Comparison of ENCODE assay signal across 8 cellular contexts in the genomic region with DNA sequence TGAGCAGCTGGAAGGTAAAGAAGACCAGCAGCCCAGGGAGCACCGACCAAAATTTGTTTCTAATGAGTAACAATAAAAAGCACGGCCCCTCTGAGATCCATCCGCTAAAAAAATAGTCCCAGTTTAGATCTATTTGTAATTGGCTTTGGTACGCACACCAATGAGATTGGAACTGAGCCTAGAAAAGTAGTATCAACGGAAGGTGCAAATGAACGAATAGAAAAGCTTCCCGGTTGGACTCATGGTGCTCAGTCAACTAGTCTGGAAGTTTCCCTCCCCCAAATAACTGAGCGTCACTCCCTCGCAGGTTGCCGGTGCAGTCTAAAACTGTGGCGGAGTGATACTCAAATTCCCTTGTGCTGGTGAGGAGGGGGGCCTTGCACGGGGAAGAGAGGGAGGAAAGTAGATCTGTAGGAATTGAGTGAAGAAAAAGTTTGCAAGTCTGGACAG. TPM values are rescaled to one million over a fixed set of nuclear protein-coding genes. Genes with fewer than 3 reads are reported as not detected.
DNase-seq lines count a peak whose midpoint lies in the region; ATAC-seq and TF ChIP-seq lines count a peak whose summit lies in the region.

A gene (plus strand): TSS at position 405 of the 450 bp plus-strand sequence. CDS start 288 bp downstream, outside the sequence.

- H3K9ac ChIP-seq in smooth muscle cell (ENCODE audit: low read depth): peak within 1 kb of the TSS; percentile 83

- H4K20me1 ChIP-seq in smooth muscle cell (ENCODE audit: low read depth): no peaks in the 10 kb centered on the region

- peaks cover 63% of the 10 kb centered on the region for H3K79me2 ChIP-seq in smooth muscle cell (ENCODE audit: low read depth)

- no peaks in the 10 kb centered on the region for H3K9me3 ChIP-seq in smooth muscle cell (replicated peaks; ENCODE audit: low read depth)

- H3K36me3 ChIP-seq in smooth muscle cell (ENCODE audit: low read depth): no peaks in the 10 kb centered on the region

- H3K27ac ChIP-seq in smooth muscle cell (ENCODE audit: low read depth): peak within 1 kb of the TSS; percentile 84

- no peaks in the 10 kb centered on the region for H3K27me3 ChIP-seq in smooth muscle cell (ENCODE audit: low read depth)

- peak within 1 kb of the TSS; percentile 72 for H3K4me3 ChIP-seq in choroid plexus epithelial cell (ENCODE audit: low read depth, low read length)
- H3K4me3 ChIP-seq in smooth muscle cell: peak within 1 kb of the TSS; percentile 73

- DNase-seq in activated T-cell treated with anti-CD3 and anti-CD28 coated beads for 24 hours (ENCODE audit: low read depth) (peak; percentile 0), NCI-H748 (lab: John Stamatoyannopoulos, UW; ENCODE audit: unreplicated experiment) (peak; percentile 91), choroid plexus epithelial cell (ENCODE audit: low read depth) (peak; percentile 93), islet precursor cell (peak; percentile 89), smooth muscle cell (lab: John Stamatoyannopoulos, UW; ENCODE audit: unreplicated experiment) (peak; percentile 1), T-helper 1 cell (no peak)
- DNase-seq in activated T-cell treated with anti-CD3 and anti-CD28 coated beads, Interleukin-2, amount 50 U/mL, for 48 hours: no peak

- ATAC-seq in GM19452 (IDR thresholded peaks at IDR 0.05; ENCODE audit: unreplicated experiment): no peak

- peaks cover 25% of the 10 kb centered on the region for H3K4me1 ChIP-seq in smooth muscle cell (ENCODE audit: low read depth)

- no peaks in the 10 kb centered on the region for H3F3A ChIP-seq in smooth muscle cell (ENCODE audit: low read depth)

- TF ChIP-seq CTCF in choroid plexus epithelial cell (conservative IDR thresholded peaks at IDR 0.05; ENCODE audit: low read depth, low read length) (no peak), smooth muscle cell (IDR thresholded peaks at IDR 0.05; ENCODE audit: borderline replicate concordance, insufficient read depth, poor library complexity, severe bottlenecking) (no peak)

- peak within 1 kb of the TSS; percentile 95 for H2AFZ ChIP-seq in smooth muscle cell (ENCODE audit: low read depth)

- WGBS in smooth muscle cell (ENCODE audit: low lambda C conversion rate): 33% methylated on average over 12 of the region's 12 CpGs

- peak within 1 kb of the TSS; percentile 85 for H3K4me2 ChIP-seq in smooth muscle cell

RNA-seq across cellular contexts. Expression of the gene that starts here (rescaled TPM):
- 101 and 145 TPM in 2 replicates for total RNA-seq in smooth muscle cell
- polyA plus RNA-seq in smooth muscle cell: 37.2 and 42.3 TPM in 2 replicates

Comparison
In these comparisons a context has a peak if more than half of its experiments do, and no peak if none do; other contexts are left out.
1. DNase-seq: peak in activated T-cell treated with anti-CD3 and anti-CD28 coated beads for 24 hours (single experiment), NCI-H748 (single experiment), choroid plexus epithelial cell (single experiment), islet precursor cell (single experiment) and smooth muscle cell (single experiment); none in activated T-cell treated with anti-CD3 and anti-CD28 coated beads, Interleukin-2, amount 50 U/mL, for 48 hours (0 of 2) and T-helper 1 cell (0 of 5).